1 cellular context compared by ENCODE assay signal in the genomic region with DNA sequence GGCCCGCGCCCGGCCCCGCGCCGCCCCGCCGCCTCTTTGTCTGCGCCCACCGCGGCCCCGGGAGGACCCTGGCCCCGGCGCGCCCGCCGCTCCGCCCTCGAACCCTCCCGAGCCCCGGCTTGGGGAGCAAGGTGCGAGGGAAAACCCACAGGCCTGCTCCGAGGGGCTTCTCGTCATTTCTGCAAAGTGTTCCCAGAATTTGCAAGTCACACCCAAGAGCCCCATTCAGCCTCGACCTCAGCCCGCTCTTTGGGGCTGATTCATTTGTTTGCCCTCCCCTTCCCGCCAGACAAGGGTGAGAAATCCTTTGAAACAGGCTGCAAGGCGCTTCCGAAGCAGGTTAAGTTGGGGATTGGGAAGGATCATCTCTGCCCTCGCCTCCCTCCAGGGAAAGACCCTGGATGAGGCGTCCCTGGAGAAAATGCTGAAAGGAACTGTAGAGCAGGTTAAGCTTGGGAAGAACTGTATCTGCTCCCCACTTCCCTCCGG.
TF ChIP-seq lines count a peak whose summit lies in the region.

No MANE protein-coding gene starts in this region.

TF ChIP-seq in A549, 52 proteins besides CTCF, POLR2A, EP300 and RAD21 (continued from another document):
- TF ChIP-seq HMGXB4 (CRISPR knock-in tag; IDR thresholded peaks at IDR 0.05; ENCODE audit: borderline replicate concordance) (no peak), ZSCAN20 (CRISPR knock-in tag; IDR thresholded peaks at IDR 0.05) (no peak), HOXA7 (CRISPR knock-in tag; IDR thresholded peaks at IDR 0.05) (no peak), CHD2 (IDR thresholded peaks at IDR 0.05; ENCODE audit: low read length, partially characterized antibody) (no peak), POLR2AphosphoS2 (conservative IDR thresholded peaks at IDR 0.05; ENCODE audit: low read length) (no peak), TP53 (CRISPR knock-in tag; IDR thresholded peaks at IDR 0.05) (no peak)
TF ChIP-seq in A549: peak in this region for 5.
